Comparison of ENCODE assay signal across 16 cellular contexts in the genomic region with DNA sequence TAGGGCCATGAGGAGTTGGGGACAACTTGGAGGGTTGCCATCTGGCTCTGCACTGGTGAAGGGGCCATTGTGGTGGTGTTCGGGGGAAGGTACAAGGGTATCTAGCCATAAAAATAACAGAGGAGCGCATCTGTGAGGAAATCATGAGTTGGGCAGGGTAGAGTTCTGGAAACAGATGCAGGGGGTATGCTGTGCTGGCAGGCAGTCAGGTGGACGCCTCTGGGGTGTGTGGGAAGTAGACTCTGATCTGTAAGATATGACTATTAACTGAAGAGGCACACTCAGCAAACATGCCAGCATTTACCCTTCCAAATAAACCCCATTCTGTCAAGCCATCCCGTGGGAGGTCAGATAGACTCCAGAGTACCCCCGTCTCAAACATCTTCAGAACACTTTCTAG.
DNase-seq lines count a peak whose midpoint lies in the region; ATAC-seq, FAIRE-seq and TF ChIP-seq lines count a peak whose summit lies in the region.
"Had no signal": no experiment of that assay in that cellular context is flagged by ENCODE, and none has a peak within 500 bp of the region (broad histone marks: within the 10 kb centered on the region; RNA-seq: fewer than 3 reads in every experiment).

No MANE protein-coding gene starts in this region.

- peak; percentile 35 for DNase-seq in activated CD8-positive, alpha-beta memory T cell treated with anti-CD3 and anti-CD28 coated beads, Interleukin-2, amount 50 U/mL, for 48 hours
- no peak for DNase-seq in activated CD8-positive, alpha-beta memory T cell treated with anti-CD3 and anti-CD28 coated beads, Interleukin-2, amount 50 U/mL, for 4 hours
- peak in 70 of 76 experiments; percentile 12 to 86 (median 62) for DNase-seq in HUDEP-2 (lab: John Stamatoyannopoulos, UW; ENCODE audit: unreplicated experiment in 76 of 76)
- peak; percentile 40 for DNase-seq in left lobe of liver (ENCODE audit: low spot score)
- no peak for DNase-seq in HTR-8/SVneo (ENCODE audit: insufficient read length, low spot score)
- no peak for DNase-seq in effector CD8-positive, alpha-beta T cell (lab: John Stamatoyannopoulos, UW)
- DNase-seq: CD4-positive, alpha-beta memory T cell; DMS79; H7; IMR-90 had no signal

- peak; percentile 19; the same call in 1 of the 3 replicates for ATAC-seq in SK-N-SH treated with all-trans-retinoic acid at 6 μM for 48 hours
- ATAC-seq in left lobe of liver = no peak
- no peak for ATAC-seq in HG03565 (IDR thresholded peaks at IDR 0.05; ENCODE audit: unreplicated experiment)
- ATAC-seq: GM12878, GM23338 had no signal

- no peak for FAIRE-seq in HTR-8/SVneo (lab: Jason Lieb, UNC)
- FAIRE-seq: A204.1, GM12878, GM18507 had no signal

TF ChIP-seq in SK-N-SH treated with all-trans-retinoic acid at 6 μM for 48 hours, 23 proteins besides CTCF, POLR2A, EP300 and RAD21:
- TF ChIP-seq ZC3H10 (CRISPR knock-in tag; IDR thresholded peaks at IDR 0.05) = no peak
- no peak for TF ChIP-seq GLIS3 (CRISPR knock-in tag; IDR thresholded peaks at IDR 0.05)
- no peak for TF ChIP-seq ZNF565 (CRISPR knock-in tag; conservative IDR thresholded peaks at IDR 0.05; ENCODE audit: low read depth)
- TF ChIP-seq, protein P1, sequence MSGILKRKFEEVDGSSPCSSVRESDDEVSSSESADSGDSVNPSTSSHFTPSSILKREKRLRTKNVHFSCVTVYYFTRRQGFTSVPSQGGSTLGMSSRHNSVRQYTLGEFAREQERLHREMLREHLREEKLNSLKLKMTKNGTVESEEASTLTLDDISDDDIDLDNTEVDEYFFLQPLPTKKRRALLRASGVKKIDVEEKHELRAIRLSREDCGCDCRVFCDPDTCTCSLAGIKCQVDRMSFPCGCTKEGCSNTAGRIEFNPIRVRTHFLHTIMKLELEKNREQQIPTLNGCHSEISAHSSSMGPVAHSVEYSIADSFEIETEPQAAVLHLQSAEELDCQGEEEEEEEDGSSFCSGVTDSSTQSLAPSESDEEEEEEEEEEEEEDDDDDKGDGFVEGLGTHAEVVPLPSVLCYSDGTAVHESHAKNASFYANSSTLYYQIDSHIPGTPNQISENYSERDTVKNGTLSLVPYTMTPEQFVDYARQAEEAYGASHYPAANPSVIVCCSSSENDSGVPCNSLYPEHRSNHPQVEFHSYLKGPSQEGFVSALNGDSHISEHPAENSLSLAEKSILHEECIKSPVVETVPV (CRISPR knock-in tag; IDR thresholded peaks at IDR 0.05) = no peak
- TF ChIP-seq, protein P2, sequence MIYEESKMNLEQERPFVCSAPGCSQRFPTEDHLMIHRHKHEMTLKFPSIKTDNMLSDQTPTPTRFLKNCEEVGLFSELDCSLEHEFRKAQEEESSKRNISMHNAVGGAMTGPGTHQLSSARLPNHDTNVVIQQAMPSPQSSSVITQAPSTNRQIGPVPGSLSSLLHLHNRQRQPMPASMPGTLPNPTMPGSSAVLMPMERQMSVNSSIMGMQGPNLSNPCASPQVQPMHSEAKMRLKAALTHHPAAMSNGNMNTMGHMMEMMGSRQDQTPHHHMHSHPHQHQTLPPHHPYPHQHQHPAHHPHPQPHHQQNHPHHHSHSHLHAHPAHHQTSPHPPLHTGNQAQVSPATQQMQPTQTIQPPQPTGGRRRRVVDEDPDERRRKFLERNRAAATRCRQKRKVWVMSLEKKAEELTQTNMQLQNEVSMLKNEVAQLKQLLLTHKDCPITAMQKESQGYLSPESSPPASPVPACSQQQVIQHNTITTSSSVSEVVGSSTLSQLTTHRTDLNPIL (CRISPR knock-in tag; IDR thresholded peaks at IDR 0.05; ENCODE audit: low read depth) = no peak
- no peak for TF ChIP-seq SNAI2 (CRISPR knock-in tag; IDR thresholded peaks at IDR 0.05)
- no peak for TF ChIP-seq ARNTL (CRISPR knock-in tag; IDR thresholded peaks at IDR 0.05; ENCODE audit: borderline replicate concordance, low read depth)
- no peak for TF ChIP-seq ZNF70 (CRISPR knock-in tag; IDR thresholded peaks at IDR 0.05)
- TF ChIP-seq, protein P3, sequence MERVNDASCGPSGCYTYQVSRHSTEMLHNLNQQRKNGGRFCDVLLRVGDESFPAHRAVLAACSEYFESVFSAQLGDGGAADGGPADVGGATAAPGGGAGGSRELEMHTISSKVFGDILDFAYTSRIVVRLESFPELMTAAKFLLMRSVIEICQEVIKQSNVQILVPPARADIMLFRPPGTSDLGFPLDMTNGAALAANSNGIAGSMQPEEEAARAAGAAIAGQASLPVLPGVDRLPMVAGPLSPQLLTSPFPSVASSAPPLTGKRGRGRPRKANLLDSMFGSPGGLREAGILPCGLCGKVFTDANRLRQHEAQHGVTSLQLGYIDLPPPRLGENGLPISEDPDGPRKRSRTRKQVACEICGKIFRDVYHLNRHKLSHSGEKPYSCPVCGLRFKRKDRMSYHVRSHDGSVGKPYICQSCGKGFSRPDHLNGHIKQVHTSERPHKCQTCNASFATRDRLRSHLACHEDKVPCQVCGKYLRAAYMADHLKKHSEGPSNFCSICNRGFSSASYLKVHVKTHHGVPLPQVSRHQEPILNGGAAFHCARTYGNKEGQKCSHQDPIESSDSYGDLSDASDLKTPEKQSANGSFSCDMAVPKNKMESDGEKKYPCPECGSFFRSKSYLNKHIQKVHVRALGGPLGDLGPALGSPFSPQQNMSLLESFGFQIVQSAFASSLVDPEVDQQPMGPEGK (CRISPR knock-in tag; IDR thresholded peaks at IDR 0.05; ENCODE audit: borderline replicate concordance) = no peak
- no peak for TF ChIP-seq ZFP3 (CRISPR knock-in tag; IDR thresholded peaks at IDR 0.05)
- no peak for TF ChIP-seq TOX (CRISPR knock-in tag; IDR thresholded peaks at IDR 0.05; ENCODE audit: borderline replicate concordance)
- TF ChIP-seq ISL1 (CRISPR knock-in tag; IDR thresholded peaks at IDR 0.05) = no peak
- no peak for TF ChIP-seq ESRRG (CRISPR knock-in tag; IDR thresholded peaks at IDR 0.05)
- TF ChIP-seq, protein P4, sequence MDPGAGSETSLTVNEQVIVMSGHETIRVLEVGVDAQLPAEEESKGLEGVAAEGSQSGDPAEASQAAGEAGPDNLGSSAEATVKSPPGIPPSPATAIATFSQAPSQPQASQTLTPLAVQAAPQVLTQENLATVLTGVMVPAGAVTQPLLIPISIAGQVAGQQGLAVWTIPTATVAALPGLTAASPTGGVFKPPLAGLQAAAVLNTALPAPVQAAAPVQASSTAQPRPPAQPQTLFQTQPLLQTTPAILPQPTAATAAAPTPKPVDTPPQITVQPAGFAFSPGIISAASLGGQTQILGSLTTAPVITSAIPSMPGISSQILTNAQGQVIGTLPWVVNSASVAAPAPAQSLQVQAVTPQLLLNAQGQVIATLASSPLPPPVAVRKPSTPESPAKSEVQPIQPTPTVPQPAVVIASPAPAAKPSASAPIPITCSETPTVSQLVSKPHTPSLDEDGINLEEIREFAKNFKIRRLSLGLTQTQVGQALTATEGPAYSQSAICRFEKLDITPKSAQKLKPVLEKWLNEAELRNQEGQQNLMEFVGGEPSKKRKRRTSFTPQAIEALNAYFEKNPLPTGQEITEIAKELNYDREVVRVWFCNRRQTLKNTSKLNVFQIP (CRISPR knock-in tag; IDR thresholded peaks at IDR 0.05; ENCODE audit: borderline replicate concordance, low read depth) = no peak
- TF ChIP-seq ZNF8 (CRISPR knock-in tag; IDR thresholded peaks at IDR 0.05) = no peak
- no peak for TF ChIP-seq CSDC2 (CRISPR knock-in tag; IDR thresholded peaks at IDR 0.05)
- TF ChIP-seq BACH2 (CRISPR knock-in tag; IDR thresholded peaks at IDR 0.05; ENCODE audit: borderline replicate concordance) = no peak
- TF ChIP-seq OSR1 (CRISPR knock-in tag; IDR thresholded peaks at IDR 0.05) = no peak
- TF ChIP-seq, protein P5, sequence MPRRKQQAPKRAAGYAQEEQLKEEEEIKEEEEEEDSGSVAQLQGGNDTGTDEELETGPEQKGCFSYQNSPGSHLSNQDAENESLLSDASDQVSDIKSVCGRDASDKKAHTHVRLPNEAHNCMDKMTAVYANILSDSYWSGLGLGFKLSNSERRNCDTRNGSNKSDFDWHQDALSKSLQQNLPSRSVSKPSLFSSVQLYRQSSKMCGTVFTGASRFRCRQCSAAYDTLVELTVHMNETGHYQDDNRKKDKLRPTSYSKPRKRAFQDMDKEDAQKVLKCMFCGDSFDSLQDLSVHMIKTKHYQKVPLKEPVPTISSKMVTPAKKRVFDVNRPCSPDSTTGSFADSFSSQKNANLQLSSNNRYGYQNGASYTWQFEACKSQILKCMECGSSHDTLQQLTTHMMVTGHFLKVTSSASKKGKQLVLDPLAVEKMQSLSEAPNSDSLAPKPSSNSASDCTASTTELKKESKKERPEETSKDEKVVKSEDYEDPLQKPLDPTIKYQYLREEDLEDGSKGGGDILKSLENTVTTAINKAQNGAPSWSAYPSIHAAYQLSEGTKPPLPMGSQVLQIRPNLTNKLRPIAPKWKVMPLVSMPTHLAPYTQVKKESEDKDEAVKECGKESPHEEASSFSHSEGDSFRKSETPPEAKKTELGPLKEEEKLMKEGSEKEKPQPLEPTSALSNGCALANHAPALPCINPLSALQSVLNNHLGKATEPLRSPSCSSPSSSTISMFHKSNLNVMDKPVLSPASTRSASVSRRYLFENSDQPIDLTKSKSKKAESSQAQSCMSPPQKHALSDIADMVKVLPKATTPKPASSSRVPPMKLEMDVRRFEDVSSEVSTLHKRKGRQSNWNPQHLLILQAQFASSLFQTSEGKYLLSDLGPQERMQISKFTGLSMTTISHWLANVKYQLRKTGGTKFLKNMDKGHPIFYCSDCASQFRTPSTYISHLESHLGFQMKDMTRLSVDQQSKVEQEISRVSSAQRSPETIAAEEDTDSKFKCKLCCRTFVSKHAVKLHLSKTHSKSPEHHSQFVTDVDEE (CRISPR knock-in tag; IDR thresholded peaks at IDR 0.05) = no peak

Comparison
In these comparisons a context has a peak if more than half of its experiments do, and no peak if none do; other contexts are left out.
1. DNase-seq: peak in activated CD8-positive, alpha-beta memory T cell treated with anti-CD3 and anti-CD28 coated beads, Interleukin-2, amount 50 U/mL, for 48 hours (single experiment), HUDEP-2 (70 of 76) and left lobe of liver (single experiment); none in activated CD8-positive, alpha-beta memory T cell treated with anti-CD3 and anti-CD28 coated beads, Interleukin-2, amount 50 U/mL, for 4 hours (single experiment), HTR-8/SVneo (single experiment) and effector CD8-positive, alpha-beta T cell (single experiment).